In the genomic region with DNA sequence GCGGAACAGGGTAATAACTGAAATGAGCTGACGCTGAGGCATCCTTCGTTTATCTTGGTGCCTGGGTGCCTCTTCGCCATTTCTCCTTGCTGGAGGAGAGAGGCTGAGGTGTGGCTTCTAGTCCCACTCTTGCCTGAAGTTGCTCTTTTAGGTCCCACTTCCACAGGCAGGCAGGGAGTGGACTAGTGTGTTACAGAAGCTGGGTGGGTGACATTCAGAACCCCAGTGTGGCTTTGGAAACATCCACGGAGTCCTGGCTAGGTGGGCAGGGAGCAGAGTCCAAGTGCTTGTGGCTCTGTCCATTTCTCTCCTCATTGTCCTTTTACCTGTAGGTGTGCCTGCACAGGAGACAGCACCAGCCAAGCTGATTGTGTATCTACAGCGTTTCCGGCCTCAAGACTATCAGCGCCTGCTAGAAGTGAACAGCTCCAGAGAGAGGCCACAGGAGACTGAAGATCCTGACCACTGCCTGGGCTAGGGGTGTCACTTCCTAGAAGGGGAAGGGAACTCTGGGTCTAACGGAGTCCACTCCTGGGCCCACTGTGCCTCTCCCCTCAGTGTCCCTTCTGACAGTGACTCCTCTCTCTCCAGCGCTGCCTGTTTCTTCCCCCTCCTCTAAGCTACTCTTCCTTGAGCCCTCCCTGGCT, we compare ENCODE assay signal across 1 cellular context.
A peak's percentile ranks its signal among the peaks of the same experiment; 100 is the strongest.
TF ChIP-seq lines count a peak whose summit lies in the region.

No MANE protein-coding gene starts in this region.

TF ChIP-seq in HepG2, 621 proteins besides CTCF, POLR2A, EP300 and RAD21:
- no peak for TF ChIP-seq MYC (CRISPR knock-in tag; IDR thresholded peaks at IDR 0.05; ENCODE audit: borderline replicate concordance)
- peak; percentile 65; the same call in 1 of the 2 replicates for TF ChIP-seq KDM5B (CRISPR knock-in tag; IDR thresholded peaks at IDR 0.05; ENCODE audit: borderline replicate concordance)
- TF ChIP-seq NRL (CRISPR knock-in tag; IDR thresholded peaks at IDR 0.05; ENCODE audit: borderline replicate concordance) = peak; percentile 45; the same call in 1 of the 2 replicates
- no peak for TF ChIP-seq ZBTB21 (CRISPR knock-in tag; IDR thresholded peaks at IDR 0.05)
- TF ChIP-seq, protein P1, sequence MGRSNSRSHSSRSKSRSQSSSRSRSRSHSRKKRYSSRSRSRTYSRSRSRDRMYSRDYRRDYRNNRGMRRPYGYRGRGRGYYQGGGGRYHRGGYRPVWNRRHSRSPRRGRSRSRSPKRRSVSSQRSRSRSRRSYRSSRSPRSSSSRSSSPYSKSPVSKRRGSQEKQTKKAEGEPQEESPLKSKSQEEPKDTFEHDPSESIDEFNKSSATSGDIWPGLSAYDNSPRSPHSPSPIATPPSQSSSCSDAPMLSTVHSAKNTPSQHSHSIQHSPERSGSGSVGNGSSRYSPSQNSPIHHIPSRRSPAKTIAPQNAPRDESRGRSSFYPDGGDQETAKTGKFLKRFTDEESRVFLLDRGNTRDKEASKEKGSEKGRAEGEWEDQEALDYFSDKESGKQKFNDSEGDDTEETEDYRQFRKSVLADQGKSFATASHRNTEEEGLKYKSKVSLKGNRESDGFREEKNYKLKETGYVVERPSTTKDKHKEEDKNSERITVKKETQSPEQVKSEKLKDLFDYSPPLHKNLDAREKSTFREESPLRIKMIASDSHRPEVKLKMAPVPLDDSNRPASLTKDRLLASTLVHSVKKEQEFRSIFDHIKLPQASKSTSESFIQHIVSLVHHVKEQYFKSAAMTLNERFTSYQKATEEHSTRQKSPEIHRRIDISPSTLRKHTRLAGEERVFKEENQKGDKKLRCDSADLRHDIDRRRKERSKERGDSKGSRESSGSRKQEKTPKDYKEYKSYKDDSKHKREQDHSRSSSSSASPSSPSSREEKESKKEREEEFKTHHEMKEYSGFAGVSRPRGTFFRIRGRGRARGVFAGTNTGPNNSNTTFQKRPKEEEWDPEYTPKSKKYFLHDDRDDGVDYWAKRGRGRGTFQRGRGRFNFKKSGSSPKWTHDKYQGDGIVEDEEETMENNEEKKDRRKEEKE (IDR thresholded peaks at IDR 0.05) = no peak
- TF ChIP-seq KAT8 (CRISPR knock-in tag; IDR thresholded peaks at IDR 0.05) = no peak
- 0 out of 2 replicates have a peak, but pooled peaks have one; percentile 39 for TF ChIP-seq ZNF225 (CRISPR knock-in tag; IDR thresholded peaks at IDR 0.05)
- TF ChIP-seq TEAD3 (CRISPR knock-in tag; optimal IDR thresholded peaks at IDR 0.05; ENCODE audit: borderline replicate concordance) = no peak
- 0 out of 2 replicates have a peak, but pooled peaks have one; percentile 37 for TF ChIP-seq ZNF576 (CRISPR knock-in tag; IDR thresholded peaks at IDR 0.05)
- TF ChIP-seq RBFOX2 (IDR thresholded peaks at IDR 0.05; ENCODE audit: low read depth, low read length) = 0 out of 2 replicates have a peak, but pooled peaks have one; percentile 32
- TF ChIP-seq ZNF263 (CRISPR knock-in tag; IDR thresholded peaks at IDR 0.05) = no peak
- TF ChIP-seq HIC2 (CRISPR knock-in tag; IDR thresholded peaks at IDR 0.05; ENCODE audit: low read depth) = 0 out of 2 replicates have a peak, but pooled peaks have one; percentile 26
- TF ChIP-seq KDM2A (CRISPR knock-in tag; IDR thresholded peaks at IDR 0.05; ENCODE audit: borderline replicate concordance, low read depth) = no peak
- TF ChIP-seq ATRX (CRISPR knock-in tag; IDR thresholded peaks at IDR 0.05; ENCODE audit: borderline replicate concordance) = no peak
- TF ChIP-seq ZNF615 (CRISPR knock-in tag; IDR thresholded peaks at IDR 0.05; ENCODE audit: borderline replicate concordance) = 0 out of 2 replicates have a peak, but pooled peaks have one; percentile 83
- TF ChIP-seq HES4 (CRISPR knock-in tag; IDR thresholded peaks at IDR 0.05; ENCODE audit: borderline replicate concordance) = 0 out of 2 replicates have a peak, but pooled peaks have one; percentile 23
- 0 out of 2 replicates have a peak, but pooled peaks have one; percentile 16 for TF ChIP-seq JUND (CRISPR knock-in tag; IDR thresholded peaks at IDR 0.05)
- 0 out of 2 replicates have a peak, but pooled peaks have one; percentile 27 for TF ChIP-seq ARID2 (CRISPR knock-in tag; IDR thresholded peaks at IDR 0.05; ENCODE audit: borderline replicate concordance)
- peak; percentile 59; the same call in 1 of the 2 replicates for TF ChIP-seq MTA1 (CRISPR knock-in tag; IDR thresholded peaks at IDR 0.05; ENCODE audit: borderline replicate concordance)
- peak; percentile 39; the same call in 1 of the 2 replicates for TF ChIP-seq AKAP8 (CRISPR knock-in tag; IDR thresholded peaks at IDR 0.05)
- TF ChIP-seq ZKSCAN8 (CRISPR knock-in tag; IDR thresholded peaks at IDR 0.05; ENCODE audit: borderline replicate concordance) = no peak
- TF ChIP-seq ZNF143 (CRISPR knock-in tag; IDR thresholded peaks at IDR 0.05) = peak; percentile 26; the same call in 1 of the 2 replicates
- no peak for TF ChIP-seq HOXA3 (CRISPR knock-in tag; IDR thresholded peaks at IDR 0.05)
- 0 out of 2 replicates have a peak, but pooled peaks have one; percentile 12 for TF ChIP-seq ZC3H13 (CRISPR knock-in tag; IDR thresholded peaks at IDR 0.05)
- no peak for TF ChIP-seq ZNF335 (CRISPR knock-in tag; IDR thresholded peaks at IDR 0.05)
- TF ChIP-seq ZNF737 (CRISPR knock-in tag; IDR thresholded peaks at IDR 0.05; ENCODE audit: borderline replicate concordance) = 0 out of 2 replicates have a peak, but pooled peaks have one; percentile 18
- TF ChIP-seq ZNF891 (CRISPR knock-in tag; IDR thresholded peaks at IDR 0.05) = no peak
- TF ChIP-seq, protein P2, sequence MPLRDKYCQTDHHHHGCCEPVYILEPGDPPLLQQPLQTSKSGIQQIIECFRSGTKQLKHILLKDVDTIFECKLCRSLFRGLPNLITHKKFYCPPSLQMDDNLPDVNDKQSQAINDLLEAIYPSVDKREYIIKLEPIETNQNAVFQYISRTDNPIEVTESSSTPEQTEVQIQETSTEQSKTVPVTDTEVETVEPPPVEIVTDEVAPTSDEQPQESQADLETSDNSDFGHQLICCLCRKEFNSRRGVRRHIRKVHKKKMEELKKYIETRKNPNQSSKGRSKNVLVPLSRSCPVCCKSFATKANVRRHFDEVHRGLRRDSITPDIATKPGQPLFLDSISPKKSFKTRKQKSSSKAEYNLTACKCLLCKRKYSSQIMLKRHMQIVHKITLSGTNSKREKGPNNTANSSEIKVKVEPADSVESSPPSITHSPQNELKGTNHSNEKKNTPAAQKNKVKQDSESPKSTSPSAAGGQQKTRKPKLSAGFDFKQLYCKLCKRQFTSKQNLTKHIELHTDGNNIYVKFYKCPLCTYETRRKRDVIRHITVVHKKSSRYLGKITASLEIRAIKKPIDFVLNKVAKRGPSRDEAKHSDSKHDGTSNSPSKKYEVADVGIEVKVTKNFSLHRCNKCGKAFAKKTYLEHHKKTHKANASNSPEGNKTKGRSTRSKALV (CRISPR knock-in tag; IDR thresholded peaks at IDR 0.05) = no peak
- TF ChIP-seq SRY (CRISPR knock-in tag; IDR thresholded peaks at IDR 0.05) = 0 out of 2 replicates have a peak, but pooled peaks have one; percentile 30
- peak; percentile 74; the same call in 1 of the 2 replicates for TF ChIP-seq ZNF17 (CRISPR knock-in tag; IDR thresholded peaks at IDR 0.05)
- 0 out of 2 replicates have a peak, but pooled peaks have one; percentile 23 for TF ChIP-seq PAF1 (CRISPR knock-in tag; IDR thresholded peaks at IDR 0.05)
- no peak for TF ChIP-seq HNRNPK (IDR thresholded peaks at IDR 0.05; ENCODE audit: low read depth, low read length, poor library complexity, severe bottlenecking)
- 0 out of 2 replicates have a peak, but pooled peaks have one; percentile 17 for TF ChIP-seq ZNF749 (CRISPR knock-in tag; IDR thresholded peaks at IDR 0.05; ENCODE audit: borderline replicate concordance)
- TF ChIP-seq HNRNPH1 (optimal IDR thresholded peaks at IDR 0.05; ENCODE audit: low read depth, low read length) = peak; percentile 3
- TF ChIP-seq, protein P3, sequence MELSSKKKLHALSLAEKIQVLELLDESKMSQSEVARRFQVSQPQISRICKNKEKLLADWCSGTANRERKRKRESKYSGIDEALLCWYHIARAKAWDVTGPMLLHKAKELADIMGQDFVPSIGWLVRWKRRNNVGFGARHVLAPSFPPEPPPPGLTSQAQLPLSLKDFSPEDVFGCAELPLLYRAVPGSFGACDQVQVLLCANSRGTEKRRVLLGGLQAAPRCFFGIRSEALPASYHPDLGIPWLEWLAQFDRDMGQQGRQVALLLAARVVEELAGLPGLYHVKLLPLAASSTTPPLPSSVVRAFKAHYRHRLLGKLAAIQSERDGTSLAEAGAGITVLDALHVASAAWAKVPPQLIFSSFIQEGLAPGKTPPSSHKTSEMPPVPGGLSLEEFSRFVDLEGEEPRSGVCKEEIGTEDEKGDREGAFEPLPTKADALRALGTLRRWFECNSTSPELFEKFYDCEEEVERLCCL (CRISPR knock-in tag; IDR thresholded peaks at IDR 0.05; ENCODE audit: borderline replicate concordance) = no peak
- TF ChIP-seq ZNF24 (IDR thresholded peaks at IDR 0.05) = no peak
